ENCODE assay signal across 15 cellular contexts in the genomic region with DNA sequence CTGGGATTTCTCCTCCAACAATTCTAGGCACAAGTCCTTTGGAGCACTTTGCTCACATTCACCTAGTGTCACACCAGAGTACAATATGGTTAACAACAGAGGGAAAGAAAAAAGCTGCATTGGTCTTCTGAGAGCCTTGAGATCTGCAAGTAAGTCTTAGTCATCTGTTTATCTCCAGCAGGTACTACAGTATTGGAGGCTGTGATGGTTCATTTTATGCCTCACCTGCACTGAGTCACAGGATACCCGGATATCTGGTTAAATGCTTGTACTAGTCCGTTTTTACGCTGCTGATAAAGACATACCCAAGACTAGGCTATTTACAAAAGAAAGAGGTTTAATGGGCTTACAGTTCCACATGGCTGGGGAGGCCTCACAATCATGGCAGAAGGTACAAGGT.
DNase-seq lines count a peak whose midpoint lies in the region; ATAC-seq and TF ChIP-seq lines count a peak whose summit lies in the region.
"Had no signal": no experiment of that assay in that cellular context is flagged by ENCODE, and none has a peak within 500 bp of the region (broad histone marks: within the 10 kb centered on the region; RNA-seq: fewer than 3 reads in every experiment).

No MANE protein-coding gene starts in this region.

- POLR2A ChIA-PET in PC-3 (lab: Charles Lee; ENCODE audit: unreplicated experiment): no interaction called here
- POLR2A ChIA-PET in CD8-positive, alpha-beta memory T cell (lab: Charles Lee): no interaction called here

- no peaks in the 10 kb centered on the region for H3K36me3 ChIP-seq in PC-3 (ENCODE audit: low read depth, low read length)
- no peaks in the 10 kb centered on the region for H3K36me3 ChIP-seq in CD8-positive, alpha-beta memory T cell (ENCODE audit: insufficient read depth, low read length)
- H3K36me3 ChIP-seq: BLaER1 treated with 17β-estradiol and CSF1 and Interleukin-3, amounts not matched to agents 10 nM and 100 nM; HAP-1 had no signal

- no peaks in the 10 kb centered on the region for H3K27me3 Mint-ChIP-seq in Calu3 (ENCODE audit: unreplicated experiment)
- no peaks in the 10 kb centered on the region for H3K27me3 Mint-ChIP-seq in CD8-positive, alpha-beta memory T cell
- H3K27me3 Mint-ChIP-seq: B cell had no signal

- TF ChIP-seq CTCF in Calu3 (IDR thresholded peaks at IDR 0.05; ENCODE audit: unreplicated experiment) (no peak), PC-3 (conservative IDR thresholded peaks at IDR 0.05; ENCODE audit: low read depth, low read length) (no peak), epithelial cell of esophagus (IDR thresholded peaks at IDR 0.05; ENCODE audit: insufficient read depth, low read depth, low read length, missing control alignments) (no peak)

- H3K4me2 ChIP-seq in PC-3 (ENCODE audit: low read length): no peak overlapping the region
- H3K4me2 ChIP-seq: BLaER1 treated with 17β-estradiol and CSF1 and Interleukin-3, amounts not matched to agents 10 nM and 100 nM had no signal

- H3K4me3 ChIP-seq in PC-3 (ENCODE audit: low read length) (no peak overlapping the region), epithelial cell of esophagus (ENCODE audit: low read length) (no peak overlapping the region)
- H3K4me3 ChIP-seq in CD8-positive, alpha-beta memory T cell (ENCODE audit: low read length): no peak overlapping the region
- H3K4me3 ChIP-seq: BLaER1 treated with 17β-estradiol and CSF1 and Interleukin-3, amounts not matched to agents 10 nM and 100 nM; GM23248; HAP-1; K562 had no signal

- intact Hi-C loops in Calu3 (cut with micrococcal nuclease; ENCODE audit: unreplicated experiment): no loop called here
- intact Hi-C loops in PC-3 (cut with micrococcal nuclease): loop anchor here (5.0 kb wide), 2 partner anchors 109 to 136 kb away; no protein-coding TSS in a partner anchor

- H3K9me2 ChIP-seq in PC-3 (replicated peaks; ENCODE audit: low read length): no peaks in the 10 kb centered on the region

- H3K27ac ChIP-seq in PC-3 (ENCODE audit: low read length): peak overlapping the region; percentile 49
- H3K27ac ChIP-seq in CD8-positive, alpha-beta memory T cell (ENCODE audit: low read depth, low read length): no peak overlapping the region
- H3K27ac ChIP-seq: GM23248, HL-60 had no signal

- ATAC-seq in PC-3: peak; percentile 49
- ATAC-seq: CD8-positive, alpha-beta T cell; K562 had no signal

- peaks cover 25% of the 10 kb centered on the region for H3K4me1 Mint-ChIP-seq in Calu3 (ENCODE audit: low read depth, unreplicated experiment)
- no peaks in the 10 kb centered on the region for H3K4me1 Mint-ChIP-seq in CD8-positive, alpha-beta memory T cell
- H3K4me1 Mint-ChIP-seq: B cell had no signal

- no peak for DNase-seq in Calu3
- peak; percentile 87 for DNase-seq in PC-3
- peak; percentile 81 for DNase-seq in epithelial cell of esophagus (ENCODE audit: low read depth)
- DNase-seq in kidney tubule cell (ENCODE audit: low spot score): peak; percentile 9
- no peak for DNase-seq in CD8-positive, alpha-beta memory T cell
- DNase-seq in DMS153 treated with DMSO at 0.1 percent for 48 hours (lab: John Stamatoyannopoulos, UW; ENCODE audit: unreplicated experiment): no peak
- DNase-seq: Caco-2; CD8-positive, alpha-beta T cell; DMS153; GM23248 had no signal

- H3K9ac ChIP-seq in PC-3 (ENCODE audit: low read length): no peak overlapping the region
- H3K9ac ChIP-seq: BLaER1 treated with 17β-estradiol and CSF1 and Interleukin-3, amounts not matched to agents 10 nM and 100 nM; GM23248 had no signal

- peak overlapping the region; percentile 1 for H3K27ac Mint-ChIP-seq in Calu3 (ENCODE audit: unreplicated experiment)
- H3K27ac Mint-ChIP-seq in CD8-positive, alpha-beta memory T cell: no peak overlapping the region
- H3K27ac Mint-ChIP-seq: B cell; CD8-positive, alpha-beta T cell had no signal

- H3K9me3 Mint-ChIP-seq in Calu3 (ENCODE audit: low read depth, unreplicated experiment): peaks cover 2% of the 10 kb centered on the region
- peaks cover 0 to 6% (median 0%) of the 10 kb centered on the region in 5 donors for H3K9me3 Mint-ChIP-seq in CD8-positive, alpha-beta memory T cell
- H3K9me3 Mint-ChIP-seq: CD8-positive, alpha-beta T cell had no signal

- no peaks in the 10 kb centered on the region for H4K20me1 ChIP-seq in PC-3 (ENCODE audit: low read length)
- H4K20me1 ChIP-seq: BLaER1 treated with 17β-estradiol and CSF1 and Interleukin-3, amounts not matched to agents 10 nM and 100 nM had no signal

- H3K4me3 Mint-ChIP-seq in Calu3 (ENCODE audit: low read depth, unreplicated experiment): no peak overlapping the region
- no peak overlapping the region for H3K4me3 Mint-ChIP-seq in CD8-positive, alpha-beta memory T cell
- H3K4me3 Mint-ChIP-seq: B cell; CD8-positive, alpha-beta T cell had no signal

- no peaks in the 10 kb centered on the region for H3F3A ChIP-seq in PC-3 (ENCODE audit: low read length, unreplicated experiment)

- BruUV-seq in Calu3 (replicated peaks; lab: Mats Ljungman, UMichigan) (no TSS peak), PC-3 (replicated peaks; lab: Mats Ljungman, UMichigan) (no TSS peak)

- H2AFZ ChIP-seq in PC-3 (ENCODE audit: low read length): no peak overlapping the region
- H2AFZ ChIP-seq: GM23248 had no signal

- no peaks in the 10 kb centered on the region for H3K27me3 ChIP-seq in PC-3 (ENCODE audit: low read length)
- H3K27me3 ChIP-seq in CD8-positive, alpha-beta memory T cell (ENCODE audit: insufficient read depth, low read length, poor library complexity, severe bottlenecking): no peaks in the 10 kb centered on the region
- H3K27me3 ChIP-seq: BLaER1 treated with 17β-estradiol and CSF1 and Interleukin-3, amounts not matched to agents 10 nM and 100 nM had no signal

- H3K4me1 ChIP-seq in PC-3 (ENCODE audit: insufficient read depth, low read length): peaks cover 48% of the 10 kb centered on the region
- no peaks in the 10 kb centered on the region for H3K4me1 ChIP-seq in CD8-positive, alpha-beta memory T cell (ENCODE audit: insufficient read depth, low read length)
- H3K4me1 ChIP-seq: Caco-2 had no signal

- H3K79me2 ChIP-seq in PC-3 (ENCODE audit: low read length): no peaks in the 10 kb centered on the region

- CTCF ChIA-PET in Calu3 (lab: Charles Lee): no interaction called here
- CTCF ChIA-PET in PC-3 (lab: Charles Lee): no interaction called here
- CTCF ChIA-PET in CD8-positive, alpha-beta memory T cell (lab: Charles Lee): no interaction called here

- H3K9me3 ChIP-seq in PC-3 (ENCODE audit: low read length): no peaks in the 10 kb centered on the region
- no peaks in the 10 kb centered on the region for H3K9me3 ChIP-seq in CD8-positive, alpha-beta memory T cell (ENCODE audit: low read length)
- H3K9me3 ChIP-seq: BLaER1 treated with 17β-estradiol and CSF1 and Interleukin-3, amounts not matched to agents 10 nM and 100 nM; Caco-2; HAP-1 had no signal

- no peaks in the 10 kb centered on the region for H3K36me3 Mint-ChIP-seq in Calu3 (ENCODE audit: insufficient read depth, unreplicated experiment)
- H3K36me3 Mint-ChIP-seq in CD8-positive, alpha-beta memory T cell: no peaks in the 10 kb centered on the region
- H3K36me3 Mint-ChIP-seq: CD8-positive, alpha-beta T cell had no signal

Comparison
In these comparisons a context has a peak if more than half of its experiments do, and no peak if none do; other contexts are left out.
1. DNase-seq: peak in PC-3 (single experiment), epithelial cell of esophagus (single experiment) and kidney tubule cell (single experiment); none in Calu3 (single experiment), CD8-positive, alpha-beta memory T cell (0 of 5) and DMS153 treated with DMSO at 0.1 percent for 48 hours (single experiment).